In the genomic region with DNA sequence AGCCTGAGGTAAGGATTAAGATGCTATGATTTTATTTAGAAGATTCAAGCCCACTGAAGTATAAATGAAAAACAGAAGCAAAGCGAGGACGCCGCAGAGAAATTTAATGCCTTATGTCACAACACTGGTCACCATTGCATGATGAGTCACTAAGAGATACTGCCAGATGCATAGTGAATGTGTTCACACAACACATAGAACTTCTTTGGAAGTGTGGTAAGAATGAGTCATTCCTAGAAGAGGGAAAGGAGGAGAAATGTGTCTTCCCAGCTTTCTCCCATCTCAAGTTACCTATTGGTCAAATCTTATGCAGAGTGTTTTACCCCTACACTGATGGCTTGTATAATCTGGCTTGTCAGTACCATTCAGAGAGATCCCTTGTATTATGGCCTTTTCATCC, we compare ENCODE assay signal across 1 cellular context.
TF ChIP-seq lines count a peak whose summit lies in the region.

No MANE protein-coding gene starts in this region.

TF ChIP-seq in HEK293, 187 proteins besides CTCF, POLR2A, EP300 and RAD21 (continued from another document):
- TF ChIP-seq, protein P1, sequence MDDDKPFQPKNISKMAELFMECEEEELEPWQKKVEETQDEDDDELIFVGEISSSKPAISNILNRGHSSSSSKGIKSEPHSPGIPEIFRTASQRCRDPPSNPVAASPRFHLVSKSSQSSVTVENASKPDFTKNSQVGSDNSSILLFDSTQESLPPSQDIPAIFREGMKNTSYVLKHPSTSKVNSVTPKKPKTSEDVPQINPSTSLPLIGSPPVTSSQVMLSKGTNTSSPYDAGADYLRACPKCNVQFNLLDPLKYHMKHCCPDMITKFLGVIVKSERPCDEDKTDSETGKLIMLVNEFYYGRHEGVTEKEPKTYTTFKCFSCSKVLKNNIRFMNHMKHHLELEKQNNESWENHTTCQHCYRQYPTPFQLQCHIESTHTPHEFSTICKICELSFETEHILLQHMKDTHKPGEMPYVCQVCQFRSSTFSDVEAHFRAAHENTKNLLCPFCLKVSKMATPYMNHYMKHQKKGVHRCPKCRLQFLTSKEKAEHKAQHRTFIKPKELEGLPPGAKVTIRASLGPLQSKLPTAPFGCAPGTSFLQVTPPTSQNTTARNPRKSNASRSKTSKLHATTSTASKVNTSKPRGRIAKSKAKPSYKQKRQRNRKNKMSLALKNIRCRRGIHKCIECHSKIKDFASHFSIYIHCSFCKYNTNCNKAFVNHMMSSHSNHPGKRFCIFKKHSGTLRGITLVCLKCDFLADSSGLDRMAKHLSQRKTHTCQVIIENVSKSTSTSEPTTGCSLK (tag by site-specific recombination; IDR thresholded peaks at IDR 0.05) = no peak
- no peak for TF ChIP-seq ZNF701 (tag by site-specific recombination; IDR thresholded peaks at IDR 0.05)
- no peak for TF ChIP-seq KLF16 (tag by site-specific recombination; IDR thresholded peaks at IDR 0.05)
- peak; percentile 81 for TF ChIP-seq SP7 (tag by site-specific recombination; IDR thresholded peaks at IDR 0.05)
- TF ChIP-seq, protein P2, sequence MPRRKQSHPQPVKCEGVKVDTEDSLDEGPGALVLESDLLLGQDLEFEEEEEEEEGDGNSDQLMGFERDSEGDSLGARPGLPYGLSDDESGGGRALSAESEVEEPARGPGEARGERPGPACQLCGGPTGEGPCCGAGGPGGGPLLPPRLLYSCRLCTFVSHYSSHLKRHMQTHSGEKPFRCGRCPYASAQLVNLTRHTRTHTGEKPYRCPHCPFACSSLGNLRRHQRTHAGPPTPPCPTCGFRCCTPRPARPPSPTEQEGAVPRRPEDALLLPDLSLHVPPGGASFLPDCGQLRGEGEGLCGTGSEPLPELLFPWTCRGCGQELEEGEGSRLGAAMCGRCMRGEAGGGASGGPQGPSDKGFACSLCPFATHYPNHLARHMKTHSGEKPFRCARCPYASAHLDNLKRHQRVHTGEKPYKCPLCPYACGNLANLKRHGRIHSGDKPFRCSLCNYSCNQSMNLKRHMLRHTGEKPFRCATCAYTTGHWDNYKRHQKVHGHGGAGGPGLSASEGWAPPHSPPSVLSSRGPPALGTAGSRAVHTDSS (tag by site-specific recombination; IDR thresholded peaks at IDR 0.05) = no peak
- no peak for TF ChIP-seq OVOL3 (tag by site-specific recombination; IDR thresholded peaks at IDR 0.05)
- no peak for TF ChIP-seq MYNN (tag by site-specific recombination; IDR thresholded peaks at IDR 0.05; ENCODE audit: borderline replicate concordance)
- TF ChIP-seq, protein P3, sequence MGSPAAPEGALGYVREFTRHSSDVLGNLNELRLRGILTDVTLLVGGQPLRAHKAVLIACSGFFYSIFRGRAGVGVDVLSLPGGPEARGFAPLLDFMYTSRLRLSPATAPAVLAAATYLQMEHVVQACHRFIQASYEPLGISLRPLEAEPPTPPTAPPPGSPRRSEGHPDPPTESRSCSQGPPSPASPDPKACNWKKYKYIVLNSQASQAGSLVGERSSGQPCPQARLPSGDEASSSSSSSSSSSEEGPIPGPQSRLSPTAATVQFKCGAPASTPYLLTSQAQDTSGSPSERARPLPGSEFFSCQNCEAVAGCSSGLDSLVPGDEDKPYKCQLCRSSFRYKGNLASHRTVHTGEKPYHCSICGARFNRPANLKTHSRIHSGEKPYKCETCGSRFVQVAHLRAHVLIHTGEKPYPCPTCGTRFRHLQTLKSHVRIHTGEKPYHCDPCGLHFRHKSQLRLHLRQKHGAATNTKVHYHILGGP (tag by site-specific recombination; IDR thresholded peaks at IDR 0.05) = no peak
- peak; percentile 38; the same call in 1 of the 2 replicates for TF ChIP-seq BCL11B (tag by site-specific recombination; IDR thresholded peaks at IDR 0.05; ENCODE audit: low read depth)
- no peak for TF ChIP-seq ZNF626 (tag by site-specific recombination; IDR thresholded peaks at IDR 0.05)
- no peak for TF ChIP-seq EGR2 (tag by site-specific recombination; IDR thresholded peaks at IDR 0.05; ENCODE audit: low read depth)
- 0 out of 2 replicates have a peak, but pooled peaks have one; percentile 28 for TF ChIP-seq ZNF37A (tag by site-specific recombination; IDR thresholded peaks at IDR 0.05)
- TF ChIP-seq ZNF677 (tag by site-specific recombination; IDR thresholded peaks at IDR 0.05) = no peak
- no peak for TF ChIP-seq ZNF654 (tag by site-specific recombination; IDR thresholded peaks at IDR 0.05; ENCODE audit: low read depth)
- no peak for TF ChIP-seq ZBTB7A (tag by site-specific recombination; IDR thresholded peaks at IDR 0.05; ENCODE audit: low read depth)
- TF ChIP-seq ZNF660 (tag by site-specific recombination; IDR thresholded peaks at IDR 0.05) = peak; percentile 87
- no peak for TF ChIP-seq KLF7 (tag by site-specific recombination; IDR thresholded peaks at IDR 0.05; ENCODE audit: borderline replicate concordance)
- TF ChIP-seq ZNF202 (tag by site-specific recombination; IDR thresholded peaks at IDR 0.05; ENCODE audit: borderline replicate concordance) = no peak
- no peak for TF ChIP-seq ZFHX2 (tag by site-specific recombination; conservative IDR thresholded peaks at IDR 0.05)
- no peak for TF ChIP-seq ZNF10 (tag by site-specific recombination; IDR thresholded peaks at IDR 0.05)
- no peak for TF ChIP-seq ZNF610 (tag by site-specific recombination; IDR thresholded peaks at IDR 0.05; ENCODE audit: borderline replicate concordance)
- TF ChIP-seq ZNF19 (tag by site-specific recombination; IDR thresholded peaks at IDR 0.05; ENCODE audit: low read depth) = no peak
- no peak for TF ChIP-seq FEZF1 (tag by site-specific recombination; IDR thresholded peaks at IDR 0.05)
- TF ChIP-seq, protein P4, sequence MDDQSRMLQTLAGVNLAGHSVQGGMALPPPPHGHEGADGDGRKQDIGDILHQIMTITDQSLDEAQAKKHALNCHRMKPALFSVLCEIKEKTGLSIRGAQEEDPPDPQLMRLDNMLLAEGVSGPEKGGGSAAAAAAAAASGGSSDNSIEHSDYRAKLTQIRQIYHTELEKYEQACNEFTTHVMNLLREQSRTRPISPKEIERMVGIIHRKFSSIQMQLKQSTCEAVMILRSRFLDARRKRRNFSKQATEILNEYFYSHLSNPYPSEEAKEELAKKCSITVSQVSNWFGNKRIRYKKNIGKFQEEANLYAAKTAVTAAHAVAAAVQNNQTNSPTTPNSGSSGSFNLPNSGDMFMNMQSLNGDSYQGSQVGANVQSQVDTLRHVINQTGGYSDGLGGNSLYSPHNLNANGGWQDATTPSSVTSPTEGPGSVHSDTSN (CRISPR knock-in tag; IDR thresholded peaks at IDR 0.05) = no peak
- TF ChIP-seq ZBTB17 (tag by site-specific recombination; IDR thresholded peaks at IDR 0.05) = no peak
- peak; percentile 85; the same call in 1 of the 2 replicates for TF ChIP-seq ZNF184 (tag by site-specific recombination; IDR thresholded peaks at IDR 0.05)
- TF ChIP-seq ZNF174 (tag by site-specific recombination; IDR thresholded peaks at IDR 0.05) = no peak
- no peak for TF ChIP-seq ZFP3 (tag by site-specific recombination; IDR thresholded peaks at IDR 0.05; ENCODE audit: low read depth)
- TF ChIP-seq ZNF776 (tag by site-specific recombination; IDR thresholded peaks at IDR 0.05; ENCODE audit: borderline replicate concordance) = no peak
- TF ChIP-seq ZNF223 (tag by site-specific recombination; IDR thresholded peaks at IDR 0.05) = no peak
- no peak for TF ChIP-seq ZNF175 (tag by site-specific recombination; IDR thresholded peaks at IDR 0.05)
- TF ChIP-seq SCRT1 (tag by site-specific recombination; IDR thresholded peaks at IDR 0.05; ENCODE audit: borderline replicate concordance) = no peak
- TF ChIP-seq ZNF132 (tag by site-specific recombination; IDR thresholded peaks at IDR 0.05; ENCODE audit: borderline replicate concordance) = no peak
- no peak for TF ChIP-seq ZNF302 (tag by site-specific recombination; IDR thresholded peaks at IDR 0.05; ENCODE audit: low read depth)
- TF ChIP-seq ZNF623 (tag by site-specific recombination; IDR thresholded peaks at IDR 0.05) = no peak
- TF ChIP-seq, protein P5, sequence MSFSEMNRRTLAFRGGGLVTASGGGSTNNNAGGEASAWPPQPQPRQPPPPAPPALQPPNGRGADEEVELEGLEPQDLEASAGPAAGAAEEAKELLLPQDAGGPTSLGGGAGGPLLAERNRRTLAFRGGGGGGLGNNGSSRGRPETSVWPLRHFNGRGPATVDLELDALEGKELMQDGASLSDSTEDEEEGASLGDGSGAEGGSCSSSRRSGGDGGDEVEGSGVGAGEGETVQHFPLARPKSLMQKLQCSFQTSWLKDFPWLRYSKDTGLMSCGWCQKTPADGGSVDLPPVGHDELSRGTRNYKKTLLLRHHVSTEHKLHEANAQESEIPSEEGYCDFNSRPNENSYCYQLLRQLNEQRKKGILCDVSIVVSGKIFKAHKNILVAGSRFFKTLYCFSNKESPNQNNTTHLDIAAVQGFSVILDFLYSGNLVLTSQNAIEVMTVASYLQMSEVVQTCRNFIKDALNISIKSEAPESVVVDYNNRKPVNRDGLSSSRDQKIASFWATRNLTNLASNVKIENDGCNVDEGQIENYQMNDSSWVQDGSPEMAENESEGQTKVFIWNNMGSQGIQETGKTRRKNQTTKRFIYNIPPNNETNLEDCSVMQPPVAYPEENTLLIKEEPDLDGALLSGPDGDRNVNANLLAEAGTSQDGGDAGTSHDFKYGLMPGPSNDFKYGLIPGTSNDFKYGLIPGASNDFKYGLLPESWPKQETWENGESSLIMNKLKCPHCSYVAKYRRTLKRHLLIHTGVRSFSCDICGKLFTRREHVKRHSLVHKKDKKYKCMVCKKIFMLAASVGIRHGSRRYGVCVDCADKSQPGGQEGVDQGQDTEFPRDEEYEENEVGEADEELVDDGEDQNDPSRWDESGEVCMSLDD (tag by site-specific recombination; IDR thresholded peaks at IDR 0.05) = no peak
- TF ChIP-seq ZNF549 (tag by site-specific recombination; IDR thresholded peaks at IDR 0.05) = no peak
- TF ChIP-seq, protein P6, sequence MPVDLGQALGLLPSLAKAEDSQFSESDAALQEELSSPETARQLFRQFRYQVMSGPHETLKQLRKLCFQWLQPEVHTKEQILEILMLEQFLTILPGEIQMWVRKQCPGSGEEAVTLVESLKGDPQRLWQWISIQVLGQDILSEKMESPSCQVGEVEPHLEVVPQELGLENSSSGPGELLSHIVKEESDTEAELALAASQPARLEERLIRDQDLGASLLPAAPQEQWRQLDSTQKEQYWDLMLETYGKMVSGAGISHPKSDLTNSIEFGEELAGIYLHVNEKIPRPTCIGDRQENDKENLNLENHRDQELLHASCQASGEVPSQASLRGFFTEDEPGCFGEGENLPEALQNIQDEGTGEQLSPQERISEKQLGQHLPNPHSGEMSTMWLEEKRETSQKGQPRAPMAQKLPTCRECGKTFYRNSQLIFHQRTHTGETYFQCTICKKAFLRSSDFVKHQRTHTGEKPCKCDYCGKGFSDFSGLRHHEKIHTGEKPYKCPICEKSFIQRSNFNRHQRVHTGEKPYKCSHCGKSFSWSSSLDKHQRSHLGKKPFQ (tag by site-specific recombination; IDR thresholded peaks at IDR 0.05) = no peak
- TF ChIP-seq ZNF146 (tag by site-specific recombination; IDR thresholded peaks at IDR 0.05) = no peak
- TF ChIP-seq HOXD13 (CRISPR knock-in tag; IDR thresholded peaks at IDR 0.05; ENCODE audit: borderline replicate concordance) = no peak
- no peak for TF ChIP-seq ZNF670 (tag by site-specific recombination; IDR thresholded peaks at IDR 0.05; ENCODE audit: low read depth)
- no peak for TF ChIP-seq ZNF530 (tag by site-specific recombination; IDR thresholded peaks at IDR 0.05; ENCODE audit: low read depth)
- TF ChIP-seq ZNF324 (tag by site-specific recombination; IDR thresholded peaks at IDR 0.05) = 0 out of 2 replicates have a peak, but pooled peaks have one; percentile 39
- TF ChIP-seq SCRT2 (tag by site-specific recombination; IDR thresholded peaks at IDR 0.05) = no peak
- TF ChIP-seq, protein P7, sequence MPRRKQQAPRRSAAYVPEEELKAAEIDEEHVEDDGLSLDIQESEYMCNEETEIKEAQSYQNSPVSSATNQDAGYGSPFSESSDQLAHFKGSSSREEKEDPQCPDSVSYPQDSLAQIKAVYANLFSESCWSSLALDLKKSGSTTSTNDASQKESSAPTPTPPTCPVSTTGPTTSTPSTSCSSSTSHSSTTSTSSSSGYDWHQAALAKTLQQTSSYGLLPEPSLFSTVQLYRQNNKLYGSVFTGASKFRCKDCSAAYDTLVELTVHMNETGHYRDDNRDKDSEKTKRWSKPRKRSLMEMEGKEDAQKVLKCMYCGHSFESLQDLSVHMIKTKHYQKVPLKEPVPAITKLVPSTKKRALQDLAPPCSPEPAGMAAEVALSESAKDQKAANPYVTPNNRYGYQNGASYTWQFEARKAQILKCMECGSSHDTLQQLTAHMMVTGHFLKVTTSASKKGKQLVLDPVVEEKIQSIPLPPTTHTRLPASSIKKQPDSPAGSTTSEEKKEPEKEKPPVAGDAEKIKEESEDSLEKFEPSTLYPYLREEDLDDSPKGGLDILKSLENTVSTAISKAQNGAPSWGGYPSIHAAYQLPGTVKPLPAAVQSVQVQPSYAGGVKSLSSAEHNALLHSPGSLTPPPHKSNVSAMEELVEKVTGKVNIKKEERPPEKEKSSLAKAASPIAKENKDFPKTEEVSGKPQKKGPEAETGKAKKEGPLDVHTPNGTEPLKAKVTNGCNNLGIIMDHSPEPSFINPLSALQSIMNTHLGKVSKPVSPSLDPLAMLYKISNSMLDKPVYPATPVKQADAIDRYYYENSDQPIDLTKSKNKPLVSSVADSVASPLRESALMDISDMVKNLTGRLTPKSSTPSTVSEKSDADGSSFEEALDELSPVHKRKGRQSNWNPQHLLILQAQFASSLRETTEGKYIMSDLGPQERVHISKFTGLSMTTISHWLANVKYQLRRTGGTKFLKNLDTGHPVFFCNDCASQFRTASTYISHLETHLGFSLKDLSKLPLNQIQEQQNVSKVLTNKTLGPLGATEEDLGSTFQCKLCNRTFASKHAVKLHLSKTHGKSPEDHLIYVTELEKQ (tag by site-specific recombination; IDR thresholded peaks at IDR 0.05; ENCODE audit: borderline replicate concordance) = no peak
